ENCODE assay signal across 8 cellular contexts in the genomic region with DNA sequence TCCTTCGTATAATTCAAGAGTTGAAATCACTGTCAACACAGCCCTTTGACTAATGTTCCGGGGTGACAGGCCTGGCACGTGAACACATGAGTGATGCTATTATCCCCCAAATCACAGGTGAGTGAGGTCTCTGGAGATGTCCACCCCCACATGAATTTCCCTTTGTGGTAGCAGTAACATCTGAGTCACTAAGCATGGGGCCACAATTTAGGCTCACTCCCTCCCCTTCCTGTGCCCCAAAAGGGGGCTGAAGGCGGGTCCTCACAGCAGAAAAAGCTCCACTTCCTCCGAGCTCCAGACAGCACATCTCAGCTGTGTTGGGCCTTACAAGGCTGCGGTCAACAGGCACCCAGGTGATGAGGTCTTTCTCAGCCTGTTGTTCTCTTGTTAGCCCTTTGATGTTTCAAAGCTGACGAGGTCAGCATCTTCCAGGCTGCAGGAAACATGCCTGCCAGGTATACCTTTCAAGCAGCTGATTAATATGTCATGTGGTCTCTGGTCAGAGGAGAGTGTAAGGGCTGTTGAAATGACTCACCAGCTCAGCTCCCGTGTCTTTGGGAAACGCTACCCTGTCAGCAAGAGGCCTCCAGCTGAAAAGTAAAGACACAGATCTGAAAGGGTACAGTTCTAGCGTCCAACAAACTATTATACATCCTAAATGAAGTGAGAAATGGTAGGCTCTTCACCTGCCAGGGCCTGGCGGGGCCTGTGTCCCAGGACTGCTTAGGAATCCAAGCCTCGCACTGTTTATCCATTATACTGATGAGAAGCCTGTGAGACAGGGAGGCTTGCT.
DNase-seq lines count a peak whose midpoint lies in the region; ATAC-seq and TF ChIP-seq lines count a peak whose summit lies in the region.

No MANE protein-coding gene starts in this region.

- peak; percentile 76 for ATAC-seq in GM21825 (IDR thresholded peaks at IDR 0.05; ENCODE audit: unreplicated experiment)
- peak; percentile 89 for ATAC-seq in activated CD8-positive, alpha-beta T cell treated with anti-CD3 and anti-CD28 coated beads, Interleukin-2, amount 10 ng/mL, durations not matched to agents 7 days and 5 days

- peak; percentile 75 for DNase-seq in EL
- peak; percentile 53 for DNase-seq in LoVo (ENCODE audit: low spot score)
- DNase-seq in activated CD8-positive, alpha-beta T cell treated with anti-CD3 and anti-CD28 coated beads, Interleukin-2, amount 10 ng/mL, durations not matched to agents 7 days and 5 days: peak; percentile 88
- peak; percentile 67 to 94 for DNase-seq in fibroblast of lung (ENCODE audit: low read depth in 2 of 2)
- DNase-seq in stimulated activated CD4-positive, alpha-beta T cell treated with anti-CD3 and anti-CD28 coated beads, Interleukin-15, amount 100 ng/mL, for 24 hours: peak; percentile 81
- DNase-seq in NCI-H446 (lab: John Stamatoyannopoulos, UW): no peak
- no peak for DNase-seq in Ammon's horn (ENCODE audit: low spot score)

- no peaks in the 10 kb centered on the region for H3K9me3 Mint-ChIP-seq in activated CD8-positive, alpha-beta T cell treated with anti-CD3 and anti-CD28 coated beads, Interleukin-2, amount 10 ng/mL, durations not matched to agents 7 days and 5 days (ENCODE audit: insufficient read depth)

- H3K4me2 ChIP-seq in fibroblast of lung (ENCODE audit: extremely low read depth, insufficient read depth, low read length): no peak overlapping the region

- H3K9me3 ChIP-seq in fibroblast of lung (ENCODE audit: control insufficient read depth, insufficient read depth, low read depth, low read length): no peaks in the 10 kb centered on the region

- H3K27ac Mint-ChIP-seq in activated CD8-positive, alpha-beta T cell treated with anti-CD3 and anti-CD28 coated beads, Interleukin-2, amount 10 ng/mL, durations not matched to agents 7 days and 5 days: peak overlapping the region; percentile 88

- no peaks in the 10 kb centered on the region for H4K20me1 ChIP-seq in fibroblast of lung (ENCODE audit: control insufficient read depth, extremely low read depth, insufficient read depth, low read length)

- H3K4me3 Mint-ChIP-seq in activated CD8-positive, alpha-beta T cell treated with anti-CD3 and anti-CD28 coated beads, Interleukin-2, amount 10 ng/mL, durations not matched to agents 7 days and 5 days: peak overlapping the region; percentile 22

- H3K4me1 ChIP-seq in fibroblast of lung (ENCODE audit: control insufficient read depth, extremely low read depth, insufficient read depth, low read length): peaks cover 47% of the 10 kb centered on the region

- TF ChIP-seq CTCF in fibroblast of lung (conservative IDR thresholded peaks at IDR 0.05 in 1 of 2, IDR thresholded peaks at IDR 0.05 in 1 of 2; ENCODE audit: low read depth in 1 of 2, low read length in 2 of 2): no peak

- no peak overlapping the region for H3K9ac ChIP-seq in fibroblast of lung (ENCODE audit: insufficient read depth, low read length)

- H3K27ac ChIP-seq in fibroblast of lung (ENCODE audit: insufficient read depth, low read length): peak overlapping the region; percentile 35

- CTCF ChIA-PET in activated CD8-positive, alpha-beta T cell treated with anti-CD3 and anti-CD28 coated beads, Interleukin-2, amount 10 ng/mL, durations not matched to agents 7 days and 5 days (lab: Charles Lee): interaction anchor here (0.9 to 2.2 kb wide), 11 partner anchors 9 to 434 kb away, joined by 3 to 13 read pairs (median 5); no protein-coding TSS in a partner anchor

- H3K36me3 ChIP-seq in fibroblast of lung (ENCODE audit: control insufficient read depth, insufficient read depth, low read length): no peaks in the 10 kb centered on the region

- H3K27me3 Mint-ChIP-seq in activated CD8-positive, alpha-beta T cell treated with anti-CD3 and anti-CD28 coated beads, Interleukin-2, amount 10 ng/mL, durations not matched to agents 7 days and 5 days (ENCODE audit: low read depth): peaks cover 6% of the 10 kb centered on the region

- no peak overlapping the region for H3K4me3 ChIP-seq in fibroblast of lung (replicated peaks in 1 of 4; ENCODE audit: control extremely low read depth in 1 of 4, insufficient read depth in 1 of 4, low read depth in 3 of 4, low read length in 4 of 4)

- POLR2A ChIA-PET in activated CD8-positive, alpha-beta T cell treated with anti-CD3 and anti-CD28 coated beads, Interleukin-2, amount 10 ng/mL, durations not matched to agents 7 days and 5 days (lab: Charles Lee): interaction anchor here (1.3 to 2.5 kb wide), 7 partner anchors 9 to 131 kb away, joined by 3 to 26 read pairs (median 8); a partner anchor contains a TSS

- peaks cover 55% of the 10 kb centered on the region for H3K4me1 Mint-ChIP-seq in activated CD8-positive, alpha-beta T cell treated with anti-CD3 and anti-CD28 coated beads, Interleukin-2, amount 10 ng/mL, durations not matched to agents 7 days and 5 days (ENCODE audit: low read depth)

- H3K27me3 ChIP-seq in fibroblast of lung (ENCODE audit: control insufficient read depth, insufficient read depth, low read length): no peaks in the 10 kb centered on the region

- no peaks in the 10 kb centered on the region for H3K36me3 Mint-ChIP-seq in activated CD8-positive, alpha-beta T cell treated with anti-CD3 and anti-CD28 coated beads, Interleukin-2, amount 10 ng/mL, durations not matched to agents 7 days and 5 days (ENCODE audit: low read depth)

- no peak overlapping the region for H2AFZ ChIP-seq in fibroblast of lung (ENCODE audit: low read length)

- no peaks in the 10 kb centered on the region for H3K79me2 ChIP-seq in fibroblast of lung (ENCODE audit: control insufficient read depth, insufficient read depth, low read length)

Comparison
In these comparisons a context has a peak if more than half of its experiments do, and no peak if none do; other contexts are left out.
1. DNase-seq: peak in EL (single experiment), LoVo (single experiment), activated CD8-positive, alpha-beta T cell treated with anti-CD3 and anti-CD28 coated beads, Interleukin-2, amount 10 ng/mL, durations not matched to agents 7 days and 5 days (single experiment), fibroblast of lung (2 of 2) and stimulated activated CD4-positive, alpha-beta T cell treated with anti-CD3 and anti-CD28 coated beads, Interleukin-15, amount 100 ng/mL, for 24 hours (single experiment); none in NCI-H446 (0 of 2) and Ammon's horn (single experiment).